In the genomic region with DNA sequence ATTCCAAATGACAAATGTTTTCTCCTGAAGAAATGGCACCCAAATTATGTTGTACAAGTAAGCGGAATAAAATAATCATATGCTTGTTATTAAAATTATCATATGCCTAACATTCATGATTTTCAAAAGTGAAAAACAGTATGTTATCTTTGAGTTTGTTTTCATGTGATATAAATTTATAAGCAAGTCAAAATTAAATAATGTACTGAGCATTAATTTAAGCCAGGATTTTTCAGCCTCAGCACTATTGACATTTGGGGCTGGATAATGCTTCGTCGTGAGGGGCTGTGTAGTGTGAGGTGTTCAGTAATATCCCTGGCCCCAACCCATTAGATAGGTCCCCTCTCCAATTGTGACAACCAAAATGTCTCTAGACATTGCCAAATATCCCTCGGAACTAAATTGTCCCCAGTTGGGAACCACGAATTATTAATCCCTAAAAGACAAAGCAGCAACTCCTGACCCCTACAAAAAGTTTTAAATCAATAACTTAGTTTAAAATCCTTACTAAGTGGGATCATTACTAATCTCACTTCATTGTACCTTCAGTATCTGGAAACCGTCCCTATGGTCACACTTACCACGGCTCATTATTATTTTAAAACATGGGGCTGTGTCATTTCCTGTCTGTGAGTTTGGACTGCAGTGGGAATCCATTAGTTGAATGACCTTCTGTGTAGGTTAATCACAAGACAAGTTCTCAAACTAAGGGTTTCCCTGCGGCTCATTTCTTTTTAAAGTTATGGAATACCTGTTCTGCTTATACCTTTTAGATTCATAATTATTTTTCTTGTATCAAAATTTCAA, we compare ENCODE assay signal across 8 cellular contexts. TPM values are rescaled to one million over a fixed set of nuclear protein-coding genes. Genes with fewer than 3 reads are reported as not detected.
DNase-seq lines count a peak whose midpoint lies in the region; ATAC-seq and TF ChIP-seq lines count a peak whose summit lies in the region.

No MANE protein-coding gene starts in this region.

- H4K20me1 ChIP-seq in BLaER1 treated with 17β-estradiol and CSF1 and Interleukin-3, amounts not matched to agents 10 nM and 100 nM, result peaks cover 0 to 18% (median 7%) of the 10 kb centered on the region in 11 experiments; a peak in 9 of 22 replicates
- no peaks in the 10 kb centered on the region for H4K20me1 ChIP-seq in SU-DHL-6 (ENCODE audit: low read depth, low read length)

- H3K4me1 ChIP-seq in BLaER1 treated with 17β-estradiol and CSF1 and Interleukin-3, amounts not matched to agents 10 nM and 100 nM, result peaks cover 20 to 39% (median 30%) of the 10 kb centered on the region in 10 experiments
- peaks cover 28% of the 10 kb centered on the region for H3K4me1 ChIP-seq in HUES48 (ENCODE audit: control insufficient read depth, insufficient read depth, low read length)

- H3K79me2 ChIP-seq in SU-DHL-6 (ENCODE audit: insufficient read depth, low read length), result peaks cover 69% of the 10 kb centered on the region

- H3K36me3 ChIP-seq in BLaER1 treated with 17β-estradiol and CSF1 and Interleukin-3, amounts not matched to agents 10 nM and 100 nM, result peaks cover under 1 to 26% (median 11%) of the 10 kb centered on the region in 11 experiments; a peak in 17 of 22 replicates
- H3K36me3 ChIP-seq in HUES48 (ENCODE audit: control insufficient read depth, insufficient read depth, low read length) (no peaks in the 10 kb centered on the region), SU-DHL-6 (ENCODE audit: low read length) (peaks cover 9% of the 10 kb centered on the region; the same call in 1 of the 2 replicates)

- ATAC-seq in GM18909 (IDR thresholded peaks at IDR 0.05; ENCODE audit: poor library complexity, unreplicated experiment), result peak; percentile 36

- H3K9me3 ChIP-seq in BLaER1 treated with 17β-estradiol and CSF1 and Interleukin-3, amounts not matched to agents 10 nM and 100 nM (replicated peaks in 1 of 11), result no peaks in the 10 kb centered on the region
- H3K9me3 ChIP-seq in HUES48 (ENCODE audit: control insufficient read depth, insufficient read depth, low read length) (no peaks in the 10 kb centered on the region), SU-DHL-6 (ENCODE audit: insufficient read depth, low read length) (no peaks in the 10 kb centered on the region)

- TF ChIP-seq CTCF in SU-DHL-6 (IDR thresholded peaks at IDR 0.05; ENCODE audit: insufficient read depth, low read length, poor library complexity, severe bottlenecking), result no peak

- DNase-seq in fibroblast of peridontal ligament (ENCODE audit: extremely low read depth), result peak; percentile 22
- DNase-seq in renal cortical epithelial cell (ENCODE audit: low read depth), result peak; percentile 68
- no peak for DNase-seq in retina
- no peak for DNase-seq in iPS-NIHi11 (ENCODE audit: low spot score)

- H3F3A ChIP-seq in SU-DHL-6 (ENCODE audit: insufficient read depth), result 0 out of 2 replicates have a peak, but pooled peaks cover 6% of the 10 kb centered on the region

- H3K27me3 ChIP-seq in BLaER1 treated with 17β-estradiol and CSF1 and Interleukin-3, amounts not matched to agents 10 nM and 100 nM, result no peaks in the 10 kb centered on the region
- H3K27me3 ChIP-seq in HUES48 (ENCODE audit: control insufficient read depth, insufficient read depth, low read length) (peaks cover 9% of the 10 kb centered on the region; the same call in 1 of the 2 replicates), SU-DHL-6 (ENCODE audit: low read length) (no peaks in the 10 kb centered on the region)

- peak overlapping the region; percentile 94 for H2AFZ ChIP-seq in SU-DHL-6 (ENCODE audit: low read depth, low read length, severe bottlenecking)

- H3K4me3 ChIP-seq in BLaER1 treated with 17β-estradiol and CSF1 and Interleukin-3, amounts not matched to agents 10 nM and 100 nM, result peak overlapping the region; percentile 78 to 87 (median 82)
- peak overlapping the region; percentile 73 for H3K4me3 ChIP-seq in HUES48 (ENCODE audit: low read depth, low read length)
- peak overlapping the region; percentile 73 for H3K4me3 ChIP-seq in SU-DHL-6 (ENCODE audit: insufficient read depth, low read length, poor library complexity, severe bottlenecking)

- peak overlapping the region; percentile 84 to 95 (median 90) for H3K4me2 ChIP-seq in BLaER1 treated with 17β-estradiol and CSF1 and Interleukin-3, amounts not matched to agents 10 nM and 100 nM
- peak overlapping the region; percentile 82 for H3K4me2 ChIP-seq in SU-DHL-6 (ENCODE audit: low read depth, low read length, poor library complexity, severe bottlenecking)

- H3K9me2 ChIP-seq in SU-DHL-6 (replicated peaks; ENCODE audit: insufficient read depth, low read length), result no peaks in the 10 kb centered on the region

- H3K9ac ChIP-seq in BLaER1 treated with 17β-estradiol and CSF1 and Interleukin-3, amounts not matched to agents 10 nM and 100 nM, result peak overlapping the region; percentile 89 to 97 (median 95)
- H3K9ac ChIP-seq in HUES48 (ENCODE audit: low read depth, low read length) (peak overlapping the region; percentile 67; the same call in 1 of the 2 replicates), SU-DHL-6 (ENCODE audit: low read length) (peak overlapping the region; percentile 89)

- peak overlapping the region; percentile 80 to 97 (median 94) for H3K27ac ChIP-seq in BLaER1 treated with 17β-estradiol and CSF1 and Interleukin-3, amounts not matched to agents 10 nM and 100 nM
- H3K27ac ChIP-seq in HUES48 (ENCODE audit: low read depth, low read length) (no peak overlapping the region), SU-DHL-6 (ENCODE audit: low read depth, low read length) (peak overlapping the region; percentile 79)

RNA-seq across cellular contexts. Expression of gene NNT, which starts 1.3 kb away (rescaled TPM):
- 66.7 and 147 TPM in 2 replicates for total RNA-seq in renal cortical epithelial cell

RNA-seq across cellular contexts. Expression of gene PAIP1, which starts 44.8 kb away (rescaled TPM):
- 199 and 205 TPM in 2 replicates for total RNA-seq in renal cortical epithelial cell

Comparison
In these comparisons a context has a peak if more than half of its experiments do, and no peak if none do; other contexts are left out.
1. DNase-seq: peak in fibroblast of peridontal ligament (single experiment) and renal cortical epithelial cell (single experiment); none in retina (single experiment) and iPS-NIHi11 (single experiment).
2. Peak in every context shown above with its lines, with median percentiles within 50 percentile points of each other: H3K4me3 ChIP-seq and H3K9ac ChIP-seq.